8 cellular contexts compared by ENCODE assay signal in the genomic region with DNA sequence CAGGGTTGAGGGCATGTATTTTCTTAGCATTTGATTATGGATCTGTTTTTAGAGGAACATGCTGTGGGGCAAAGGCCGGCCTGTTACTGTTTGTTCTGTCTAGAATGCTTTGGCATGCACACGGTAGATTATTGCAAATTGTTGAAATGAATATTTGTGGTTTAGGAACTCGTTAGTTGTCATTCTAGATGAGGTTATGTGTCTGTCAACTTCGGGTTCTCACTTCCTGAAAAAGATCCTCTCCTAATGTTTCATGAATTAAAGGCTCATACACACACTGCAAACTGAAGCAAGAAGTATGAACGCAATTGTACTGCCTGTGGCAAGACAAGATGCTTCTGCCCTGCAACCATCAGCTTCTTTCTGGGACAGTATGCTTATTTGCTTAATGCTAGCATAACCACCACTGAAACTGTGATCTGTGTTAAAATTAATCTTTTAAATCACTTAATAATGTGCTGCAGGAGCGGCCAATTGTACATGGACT.
DNase-seq lines count a peak whose midpoint lies in the region; ATAC-seq and TF ChIP-seq lines count a peak whose summit lies in the region.

No MANE protein-coding gene starts in this region.

- no peaks in the 10 kb centered on the region for H3K9me3 ChIP-seq in RWPE2 (ENCODE audit: severe bottlenecking)
- H3K9me3 ChIP-seq in naive thymus-derived CD4-positive, alpha-beta T cell (ENCODE audit: control insufficient read depth in 2 of 3, low read length in 3 of 3) = no peaks in the 10 kb centered on the region

- H3K36me3 ChIP-seq in RWPE2 (ENCODE audit: low read depth) = no peaks in the 10 kb centered on the region
- H3K36me3 ChIP-seq in naive thymus-derived CD4-positive, alpha-beta T cell (ENCODE audit: control insufficient read depth in 2 of 3, insufficient read depth in 3 of 3, low read length in 3 of 3) = no peaks in the 10 kb centered on the region

- peaks cover 26% of the 10 kb centered on the region for H3K4me1 ChIP-seq in RWPE2 (ENCODE audit: insufficient read depth, poor library complexity, severe bottlenecking)
- no peaks in the 10 kb centered on the region for H3K4me1 ChIP-seq in naive thymus-derived CD4-positive, alpha-beta T cell (ENCODE audit: control insufficient read depth in 2 of 2, insufficient read depth in 2 of 2, low read length in 2 of 2)

- peak overlapping the region; percentile 47 for H3K27ac ChIP-seq in RWPE2 (ENCODE audit: poor library complexity, severe bottlenecking)
- H3K27ac ChIP-seq in naive thymus-derived CD4-positive, alpha-beta T cell (ENCODE audit: low read depth, low read length) = no peak overlapping the region

- peaks cover 0 to 7% (median 0%) of the 10 kb centered on the region in 7 donors for H3K4me1 Mint-ChIP-seq in naive thymus-derived CD4-positive, alpha-beta T cell

- ATAC-seq in GM19035 (IDR thresholded peaks at IDR 0.05; ENCODE audit: unreplicated experiment) (peak; percentile 73), HG03045 (IDR thresholded peaks at IDR 0.05; ENCODE audit: unreplicated experiment) (peak; percentile 65), RWPE2 (ENCODE audit: low read depth) (peak; percentile 90)
- peak; percentile 79 for ATAC-seq in naive thymus-derived CD4-positive, alpha-beta T cell

- CTCF ChIA-PET in naive thymus-derived CD4-positive, alpha-beta T cell (lab: Charles Lee) = no interaction called here

- H3K4me3 Mint-ChIP-seq in naive thymus-derived CD4-positive, alpha-beta T cell = no peak overlapping the region

- no peak overlapping the region for H3K4me3 ChIP-seq in RWPE2 (ENCODE audit: severe bottlenecking)
- H3K4me3 ChIP-seq in naive thymus-derived CD4-positive, alpha-beta T cell (ENCODE audit: low read length) = no peak overlapping the region

- H3K27me3 Mint-ChIP-seq in naive thymus-derived CD4-positive, alpha-beta T cell = no peaks in the 10 kb centered on the region

- intact Hi-C loops in naive thymus-derived CD4-positive, alpha-beta T cell (cut with micrococcal nuclease) = no loop called here

- no peak for TF ChIP-seq CTCF in RWPE2 (IDR thresholded peaks at IDR 0.05; ENCODE audit: poor library complexity, severe bottlenecking)

- POLR2A ChIA-PET in naive thymus-derived CD4-positive, alpha-beta T cell (lab: Charles Lee) = no interaction called here

- no peaks in the 10 kb centered on the region for H3K27me3 ChIP-seq in RWPE2 (ENCODE audit: insufficient read depth, poor library complexity, severe bottlenecking)
- H3K27me3 ChIP-seq in naive thymus-derived CD4-positive, alpha-beta T cell (ENCODE audit: control insufficient read depth in 2 of 2, insufficient read depth in 2 of 2, low read length in 2 of 2) = no peaks in the 10 kb centered on the region

- no peak for DNase-seq in RWPE2 (ENCODE audit: low spot score)
- no peak for DNase-seq in naive thymus-derived CD4-positive, alpha-beta T cell
- DNase-seq in islet precursor cell = no peak
- DNase-seq in NCI-H510A (lab: John Stamatoyannopoulos, UW) = no peak
- no peak for DNase-seq in NCI-H1417 treated with DMSO at 0.1 percent for 48 hours (lab: John Stamatoyannopoulos, UW)
- no peak for DNase-seq in epidermal melanocyte (ENCODE audit: insufficient read length, low spot score)

- peaks cover 0 to 12% (median 3%) of the 10 kb centered on the region in 11 donors for H3K9me3 Mint-ChIP-seq in naive thymus-derived CD4-positive, alpha-beta T cell

- no peak overlapping the region for H3K27ac Mint-ChIP-seq in naive thymus-derived CD4-positive, alpha-beta T cell

- no peaks in the 10 kb centered on the region for H3K36me3 Mint-ChIP-seq in naive thymus-derived CD4-positive, alpha-beta T cell
